ENCODE assay signal across 1 cellular context in the genomic region with DNA sequence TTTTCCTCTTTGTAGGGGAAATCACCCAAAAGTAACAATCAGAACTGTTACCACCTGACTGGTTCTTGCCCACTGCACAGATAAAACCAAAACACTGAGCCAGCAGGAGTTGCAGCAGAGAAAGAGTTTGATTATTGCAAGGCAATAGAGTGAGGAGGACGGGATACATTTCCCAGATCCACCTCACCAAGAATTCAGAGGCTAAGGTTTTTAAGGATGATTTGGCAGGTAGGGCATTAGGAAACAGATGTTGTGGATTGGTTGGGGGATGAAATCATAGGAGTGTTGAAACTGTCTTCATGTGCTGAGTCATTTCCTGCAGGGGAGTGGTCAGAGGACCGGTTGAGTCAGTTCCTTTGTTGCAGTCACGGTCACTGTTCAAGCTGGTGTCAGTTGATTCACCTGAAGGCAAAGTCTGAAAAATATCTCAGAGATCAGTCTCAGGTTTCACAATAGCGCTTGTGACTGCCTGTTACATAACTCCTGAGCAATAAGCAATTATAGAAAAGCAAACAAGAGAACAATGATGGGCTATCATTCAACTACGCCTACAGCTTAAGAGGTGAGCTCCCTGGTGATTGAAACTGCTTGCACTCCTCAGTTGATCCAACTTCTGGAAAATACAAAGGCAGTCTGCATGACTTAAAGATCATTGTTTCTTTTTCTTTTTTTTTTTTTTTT.
A peak's percentile ranks its signal among the peaks of the same experiment; 100 is the strongest.
TF ChIP-seq lines count a peak whose summit lies in the region.

No MANE protein-coding gene starts in this region.

TF ChIP-seq in K562, 482 proteins besides CTCF, POLR2A, EP300 and RAD21 (continued from another document and continues in another):
- TF ChIP-seq, protein P1, sequence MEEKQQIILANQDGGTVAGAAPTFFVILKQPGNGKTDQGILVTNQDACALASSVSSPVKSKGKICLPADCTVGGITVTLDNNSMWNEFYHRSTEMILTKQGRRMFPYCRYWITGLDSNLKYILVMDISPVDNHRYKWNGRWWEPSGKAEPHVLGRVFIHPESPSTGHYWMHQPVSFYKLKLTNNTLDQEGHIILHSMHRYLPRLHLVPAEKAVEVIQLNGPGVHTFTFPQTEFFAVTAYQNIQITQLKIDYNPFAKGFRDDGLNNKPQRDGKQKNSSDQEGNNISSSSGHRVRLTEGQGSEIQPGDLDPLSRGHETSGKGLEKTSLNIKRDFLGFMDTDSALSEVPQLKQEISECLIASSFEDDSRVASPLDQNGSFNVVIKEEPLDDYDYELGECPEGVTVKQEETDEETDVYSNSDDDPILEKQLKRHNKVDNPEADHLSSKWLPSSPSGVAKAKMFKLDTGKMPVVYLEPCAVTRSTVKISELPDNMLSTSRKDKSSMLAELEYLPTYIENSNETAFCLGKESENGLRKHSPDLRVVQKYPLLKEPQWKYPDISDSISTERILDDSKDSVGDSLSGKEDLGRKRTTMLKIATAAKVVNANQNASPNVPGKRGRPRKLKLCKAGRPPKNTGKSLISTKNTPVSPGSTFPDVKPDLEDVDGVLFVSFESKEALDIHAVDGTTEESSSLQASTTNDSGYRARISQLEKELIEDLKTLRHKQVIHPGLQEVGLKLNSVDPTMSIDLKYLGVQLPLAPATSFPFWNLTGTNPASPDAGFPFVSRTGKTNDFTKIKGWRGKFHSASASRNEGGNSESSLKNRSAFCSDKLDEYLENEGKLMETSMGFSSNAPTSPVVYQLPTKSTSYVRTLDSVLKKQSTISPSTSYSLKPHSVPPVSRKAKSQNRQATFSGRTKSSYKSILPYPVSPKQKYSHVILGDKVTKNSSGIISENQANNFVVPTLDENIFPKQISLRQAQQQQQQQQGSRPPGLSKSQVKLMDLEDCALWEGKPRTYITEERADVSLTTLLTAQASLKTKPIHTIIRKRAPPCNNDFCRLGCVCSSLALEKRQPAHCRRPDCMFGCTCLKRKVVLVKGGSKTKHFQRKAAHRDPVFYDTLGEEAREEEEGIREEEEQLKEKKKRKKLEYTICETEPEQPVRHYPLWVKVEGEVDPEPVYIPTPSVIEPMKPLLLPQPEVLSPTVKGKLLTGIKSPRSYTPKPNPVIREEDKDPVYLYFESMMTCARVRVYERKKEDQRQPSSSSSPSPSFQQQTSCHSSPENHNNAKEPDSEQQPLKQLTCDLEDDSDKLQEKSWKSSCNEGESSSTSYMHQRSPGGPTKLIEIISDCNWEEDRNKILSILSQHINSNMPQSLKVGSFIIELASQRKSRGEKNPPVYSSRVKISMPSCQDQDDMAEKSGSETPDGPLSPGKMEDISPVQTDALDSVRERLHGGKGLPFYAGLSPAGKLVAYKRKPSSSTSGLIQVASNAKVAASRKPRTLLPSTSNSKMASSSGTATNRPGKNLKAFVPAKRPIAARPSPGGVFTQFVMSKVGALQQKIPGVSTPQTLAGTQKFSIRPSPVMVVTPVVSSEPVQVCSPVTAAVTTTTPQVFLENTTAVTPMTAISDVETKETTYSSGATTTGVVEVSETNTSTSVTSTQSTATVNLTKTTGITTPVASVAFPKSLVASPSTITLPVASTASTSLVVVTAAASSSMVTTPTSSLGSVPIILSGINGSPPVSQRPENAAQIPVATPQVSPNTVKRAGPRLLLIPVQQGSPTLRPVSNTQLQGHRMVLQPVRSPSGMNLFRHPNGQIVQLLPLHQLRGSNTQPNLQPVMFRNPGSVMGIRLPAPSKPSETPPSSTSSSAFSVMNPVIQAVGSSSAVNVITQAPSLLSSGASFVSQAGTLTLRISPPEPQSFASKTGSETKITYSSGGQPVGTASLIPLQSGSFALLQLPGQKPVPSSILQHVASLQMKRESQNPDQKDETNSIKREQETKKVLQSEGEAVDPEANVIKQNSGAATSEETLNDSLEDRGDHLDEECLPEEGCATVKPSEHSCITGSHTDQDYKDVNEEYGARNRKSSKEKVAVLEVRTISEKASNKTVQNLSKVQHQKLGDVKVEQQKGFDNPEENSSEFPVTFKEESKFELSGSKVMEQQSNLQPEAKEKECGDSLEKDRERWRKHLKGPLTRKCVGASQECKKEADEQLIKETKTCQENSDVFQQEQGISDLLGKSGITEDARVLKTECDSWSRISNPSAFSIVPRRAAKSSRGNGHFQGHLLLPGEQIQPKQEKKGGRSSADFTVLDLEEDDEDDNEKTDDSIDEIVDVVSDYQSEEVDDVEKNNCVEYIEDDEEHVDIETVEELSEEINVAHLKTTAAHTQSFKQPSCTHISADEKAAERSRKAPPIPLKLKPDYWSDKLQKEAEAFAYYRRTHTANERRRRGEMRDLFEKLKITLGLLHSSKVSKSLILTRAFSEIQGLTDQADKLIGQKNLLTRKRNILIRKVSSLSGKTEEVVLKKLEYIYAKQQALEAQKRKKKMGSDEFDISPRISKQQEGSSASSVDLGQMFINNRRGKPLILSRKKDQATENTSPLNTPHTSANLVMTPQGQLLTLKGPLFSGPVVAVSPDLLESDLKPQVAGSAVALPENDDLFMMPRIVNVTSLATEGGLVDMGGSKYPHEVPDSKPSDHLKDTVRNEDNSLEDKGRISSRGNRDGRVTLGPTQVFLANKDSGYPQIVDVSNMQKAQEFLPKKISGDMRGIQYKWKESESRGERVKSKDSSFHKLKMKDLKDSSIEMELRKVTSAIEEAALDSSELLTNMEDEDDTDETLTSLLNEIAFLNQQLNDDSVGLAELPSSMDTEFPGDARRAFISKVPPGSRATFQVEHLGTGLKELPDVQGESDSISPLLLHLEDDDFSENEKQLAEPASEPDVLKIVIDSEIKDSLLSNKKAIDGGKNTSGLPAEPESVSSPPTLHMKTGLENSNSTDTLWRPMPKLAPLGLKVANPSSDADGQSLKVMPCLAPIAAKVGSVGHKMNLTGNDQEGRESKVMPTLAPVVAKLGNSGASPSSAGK (IDR thresholded peaks at IDR 0.05): no peak; the same call in 1 of the 2 replicates
- TF ChIP-seq FOXA1 (IDR thresholded peaks at IDR 0.05; ENCODE audit: borderline replicate concordance): no peak
- TF ChIP-seq NRF1 (conservative IDR thresholded peaks at IDR 0.05 in 1 of 2, IDR thresholded peaks at IDR 0.05 in 1 of 2): peak; percentile 13 to 41; a peak in 2 of 4 replicates
- no peak for TF ChIP-seq KDM2B (CRISPR knock-in tag; IDR thresholded peaks at IDR 0.05)
- TF ChIP-seq ATF7 (IDR thresholded peaks at IDR 0.05): peak; percentile 96
- peak; percentile 93 for TF ChIP-seq NFRKB (IDR thresholded peaks at IDR 0.05; ENCODE audit: low read depth)
- no peak for TF ChIP-seq FOXP1 (CRISPR knock-in tag; IDR thresholded peaks at IDR 0.05)
- no peak for TF ChIP-seq STAT6 (CRISPR knock-in tag; IDR thresholded peaks at IDR 0.05)
- peak; percentile 98 for TF ChIP-seq DPF2 (IDR thresholded peaks at IDR 0.05)
- peak; percentile 98 for TF ChIP-seq ZNF316 (IDR thresholded peaks at IDR 0.05)
- TF ChIP-seq CXXC5 (CRISPR knock-in tag; IDR thresholded peaks at IDR 0.05): peak; percentile 80
- no peak for TF ChIP-seq NCOA4 (IDR thresholded peaks at IDR 0.05; ENCODE audit: partially characterized antibody)
- TF ChIP-seq ZBTB49 (CRISPR knock-in tag; IDR thresholded peaks at IDR 0.05; ENCODE audit: borderline replicate concordance): no peak
- no peak; the same call in 1 of the 2 replicates for TF ChIP-seq ZNF239 (CRISPR knock-in tag; IDR thresholded peaks at IDR 0.05)
- no peak for TF ChIP-seq ATF1 (CRISPR knock-in tag; IDR thresholded peaks at IDR 0.05)
- peak; percentile 50 for TF ChIP-seq ATF1 (tag; IDR thresholded peaks at IDR 0.05)
- TF ChIP-seq TRIM24 (IDR thresholded peaks at IDR 0.05): peak; percentile 100
- no peak for TF ChIP-seq HOXB6 (CRISPR knock-in tag; IDR thresholded peaks at IDR 0.05; ENCODE audit: borderline replicate concordance)
- TF ChIP-seq SMARCA4 (IDR thresholded peaks at IDR 0.05): peak; percentile 94
- TF ChIP-seq MYBL2 (IDR thresholded peaks at IDR 0.05; ENCODE audit: low read depth): peak; percentile 87
- no peak for TF ChIP-seq MYBL2 (CRISPR knock-in tag; IDR thresholded peaks at IDR 0.05; ENCODE audit: borderline replicate concordance)
- peak; percentile 87 for TF ChIP-seq LEF1 (IDR thresholded peaks at IDR 0.05)
- TF ChIP-seq POLR2B (IDR thresholded peaks at IDR 0.05; ENCODE audit: low read depth, partially characterized antibody): no peak
- TF ChIP-seq MEIS2 (IDR thresholded peaks at IDR 0.05; ENCODE audit: partially characterized antibody): peak; percentile 83
- no peak for TF ChIP-seq KAT2B (IDR thresholded peaks at IDR 0.05; ENCODE audit: low read depth, low read length)
- no peak for TF ChIP-seq ZKSCAN8 (CRISPR knock-in tag; IDR thresholded peaks at IDR 0.05)
- TF ChIP-seq THRA (IDR thresholded peaks at IDR 0.05): no peak
- TF ChIP-seq, protein P2, sequence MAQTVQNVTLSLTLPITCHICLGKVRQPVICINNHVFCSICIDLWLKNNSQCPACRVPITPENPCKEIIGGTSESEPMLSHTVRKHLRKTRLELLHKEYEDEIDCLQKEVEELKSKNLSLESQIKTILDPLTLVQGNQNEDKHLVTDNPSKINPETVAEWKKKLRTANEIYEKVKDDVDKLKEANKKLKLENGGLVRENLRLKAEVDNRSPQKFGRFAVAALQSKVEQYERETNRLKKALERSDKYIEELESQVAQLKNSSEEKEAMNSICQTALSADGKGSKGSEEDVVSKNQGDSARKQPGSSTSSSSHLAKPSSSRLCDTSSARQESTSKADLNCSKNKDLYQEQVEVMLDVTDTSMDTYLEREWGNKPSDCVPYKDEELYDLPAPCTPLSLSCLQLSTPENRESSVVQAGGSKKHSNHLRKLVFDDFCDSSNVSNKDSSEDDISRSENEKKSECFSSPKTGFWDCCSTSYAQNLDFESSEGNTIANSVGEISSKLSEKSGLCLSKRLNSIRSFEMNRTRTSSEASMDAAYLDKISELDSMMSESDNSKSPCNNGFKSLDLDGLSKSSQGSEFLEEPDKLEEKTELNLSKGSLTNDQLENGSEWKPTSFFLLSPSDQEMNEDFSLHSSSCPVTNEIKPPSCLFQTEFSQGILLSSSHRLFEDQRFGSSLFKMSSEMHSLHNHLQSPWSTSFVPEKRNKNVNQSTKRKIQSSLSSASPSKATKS (CRISPR knock-in tag; IDR thresholded peaks at IDR 0.05): no peak
- peak; percentile 96 for TF ChIP-seq SMARCE1 (IDR thresholded peaks at IDR 0.05)
- TF ChIP-seq ZNF408 (CRISPR knock-in tag; IDR thresholded peaks at IDR 0.05; ENCODE audit: low read depth): no peak
- TF ChIP-seq NFIC (IDR thresholded peaks at IDR 0.05): peak; percentile 60
- TF ChIP-seq GTF3C2 (IDR thresholded peaks at IDR 0.05; ENCODE audit: borderline replicate concordance, extremely low read depth, insufficient read length): no peak
- TF ChIP-seq CBX8 (IDR thresholded peaks at IDR 0.05; ENCODE audit: borderline replicate concordance, extremely low read depth, low read depth, low read length, poor library complexity, severe bottlenecking): no peak
- peak; percentile 48; the same call in 1 of the 2 replicates for TF ChIP-seq DMBX1 (CRISPR knock-in tag; IDR thresholded peaks at IDR 0.05; ENCODE audit: borderline replicate concordance)
